20 cellular contexts compared by ENCODE assay signal in the genomic region with DNA sequence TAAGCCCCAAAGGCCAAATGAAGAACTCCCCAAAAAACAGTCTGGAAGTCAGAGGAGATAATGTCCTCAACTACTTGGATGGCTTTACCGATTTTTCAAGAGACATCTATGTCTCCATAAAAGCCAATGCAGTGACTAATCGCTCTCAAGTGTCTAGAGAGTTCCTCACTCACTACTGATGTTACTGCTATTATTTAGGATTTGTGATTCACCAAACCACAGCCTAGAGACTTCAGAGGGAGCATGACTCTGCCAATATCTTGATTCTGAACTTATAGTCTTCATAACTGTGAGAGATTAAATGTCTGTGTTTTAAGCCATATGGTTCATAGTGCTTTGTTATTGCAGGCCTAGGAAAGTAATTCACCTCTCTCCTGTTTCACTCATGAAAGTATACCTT.
DNase-seq lines count a peak whose midpoint lies in the region; ATAC-seq and TF ChIP-seq lines count a peak whose summit lies in the region.
"Had no signal": no experiment of that assay in that cellular context is flagged by ENCODE, and none has a peak within 500 bp of the region (broad histone marks: within the 10 kb centered on the region; RNA-seq: fewer than 3 reads in every experiment).

No MANE protein-coding gene starts in this region.

- no peak overlapping the region for H3K4me3 ChIP-seq in AG10803 (ENCODE audit: low read length)
- no peak overlapping the region for H3K4me3 ChIP-seq in WERI-Rb-1 (ENCODE audit: low read depth, low read length)
- H3K4me3 ChIP-seq: BLaER1, GM12878, ovary had no signal

- H3K27ac ChIP-seq in WERI-Rb-1, result no peak overlapping the region
- H3K27ac ChIP-seq: BLaER1, ovary had no signal

- H3K27ac Mint-ChIP-seq in naive thymus-derived CD8-positive, alpha-beta T cell, result no peak overlapping the region
- H3K27ac Mint-ChIP-seq: activated T-helper 1 cell treated with anti-CD3 and anti-CD28 coated beads, Interleukin-12 subunit alpha, Interleukin-12 subunit beta, Interleukin-2, Interleukin-4 antibody, amounts not matched to agents 30 ng/mL and 10 ng/mL and 1 ng/mL, durations not matched to agents 14 hours and 24 hours and 36 hours; brain had no signal

- POLR2A ChIA-PET in naive thymus-derived CD8-positive, alpha-beta T cell (lab: Charles Lee), result no interaction called here

- H3K36me3 ChIP-seq in WERI-Rb-1, result no peaks in the 10 kb centered on the region
- H3K36me3 ChIP-seq: BLaER1, ovary had no signal

- DNase-seq in AG10803 (ENCODE audit: low read depth), result peak; percentile 79
- DNase-seq in HT1080 (ENCODE audit: low read depth), result peak; percentile 89
- DNase-seq in astrocyte of the hippocampus (ENCODE audit: low read depth, low spot score), result peak; percentile 75
- peak; percentile 16 for DNase-seq in kidney tubule cell (ENCODE audit: low spot score)
- no peak for DNase-seq in WERI-Rb-1
- no peak for DNase-seq in SHP77 (lab: John Stamatoyannopoulos, UW)
- DNase-seq in naive thymus-derived CD8-positive, alpha-beta T cell, result no peak
- DNase-seq: DMS53; effector CD8-positive, alpha-beta T cell; Kasumi-1; kidney glomerular epithelial cell; NCI-H2029; NCI-H526 treated with DMSO at 0.1 percent for 48 hours; ovary; T-helper 2 cell had no signal

- H3K4me1 Mint-ChIP-seq in naive thymus-derived CD8-positive, alpha-beta T cell, result no peaks in the 10 kb centered on the region

- peaks cover 1 to 29% (median 3%) of the 10 kb centered on the region in 5 donors for H3K27me3 Mint-ChIP-seq in naive thymus-derived CD8-positive, alpha-beta T cell

- H3K27me3 ChIP-seq in WERI-Rb-1 (ENCODE audit: insufficient read depth, low read depth, severe bottlenecking), result no peaks in the 10 kb centered on the region
- H3K27me3 ChIP-seq: BLaER1, ovary had no signal

- TF ChIP-seq CTCF in AG10803 (conservative IDR thresholded peaks at IDR 0.05; ENCODE audit: low read length) (no peak), WERI-Rb-1 (IDR thresholded peaks at IDR 0.05; ENCODE audit: low read depth, low read length) (no peak)

- H3K9me3 Mint-ChIP-seq in naive thymus-derived CD8-positive, alpha-beta T cell, result peaks cover 0 to 2% (median 0%) of the 10 kb centered on the region in 9 donors
- H3K9me3 Mint-ChIP-seq: activated T-helper 1 cell treated with anti-CD3 and anti-CD28 coated beads, Interleukin-12 subunit alpha, Interleukin-12 subunit beta, Interleukin-2, Interleukin-4 antibody, amounts not matched to agents 30 ng/mL and 10 ng/mL and 1 ng/mL, durations not matched to agents 14 hours and 24 hours and 36 hours had no signal

- H3K36me3 Mint-ChIP-seq in naive thymus-derived CD8-positive, alpha-beta T cell, result no peaks in the 10 kb centered on the region
- H3K36me3 Mint-ChIP-seq: brain had no signal

- no peak overlapping the region for H3K4me3 Mint-ChIP-seq in naive thymus-derived CD8-positive, alpha-beta T cell
- H3K4me3 Mint-ChIP-seq: activated T-helper 1 cell treated with anti-CD3 and anti-CD28 coated beads, Interleukin-12 subunit alpha, Interleukin-12 subunit beta, Interleukin-2, Interleukin-4 antibody, amounts not matched to agents 30 ng/mL and 10 ng/mL and 1 ng/mL, durations not matched to agents 14 hours and 24 hours and 36 hours; brain had no signal

- ATAC-seq in HG03378 (IDR thresholded peaks at IDR 0.05; ENCODE audit: unreplicated experiment), result no peak
- no peak for ATAC-seq in naive thymus-derived CD8-positive, alpha-beta T cell
- ATAC-seq: GM12878 had no signal

- H3K9me3 ChIP-seq in WERI-Rb-1 (ENCODE audit: severe bottlenecking), result no peaks in the 10 kb centered on the region
- H3K9me3 ChIP-seq: ovary had no signal

Comparison
In these comparisons a context has a peak if more than half of its experiments do, and no peak if none do; other contexts are left out.
1. DNase-seq: peak in AG10803 (single experiment), HT1080 (single experiment), astrocyte of the hippocampus (single experiment) and kidney tubule cell (single experiment); none in WERI-Rb-1 (single experiment), SHP77 (0 of 2) and naive thymus-derived CD8-positive, alpha-beta T cell (0 of 10).